ENCODE assay signal across 9 cellular contexts in the genomic region with DNA sequence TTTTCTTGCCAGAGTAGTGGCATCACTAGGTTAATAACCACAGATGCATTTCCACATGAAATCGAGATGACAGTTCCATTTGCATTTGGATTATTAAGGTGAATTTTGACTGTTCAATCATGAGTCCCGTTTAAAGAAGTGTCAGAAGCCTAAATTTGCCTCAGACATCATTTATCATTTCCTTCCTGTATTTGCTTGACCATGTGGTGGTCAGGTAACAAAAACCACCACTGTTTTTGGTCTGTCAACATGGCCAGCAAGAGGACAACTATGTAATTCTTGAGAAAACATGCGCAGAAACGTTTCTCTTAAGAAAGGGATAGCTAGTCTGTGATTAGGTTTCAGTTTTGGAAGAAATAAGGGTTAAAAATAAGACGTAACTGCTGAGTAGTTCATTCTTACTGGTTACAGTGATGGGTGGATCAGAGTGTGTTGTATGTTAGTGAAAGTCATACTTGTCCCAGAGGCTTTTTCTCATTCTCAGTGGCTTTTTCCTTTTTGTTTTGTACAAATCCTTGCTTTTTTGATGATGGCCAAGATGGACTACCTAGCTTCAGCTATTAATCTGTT.
DNase-seq lines count a peak whose midpoint lies in the region; ATAC-seq and TF ChIP-seq lines count a peak whose summit lies in the region.
"Had no signal": no experiment of that assay in that cellular context is flagged by ENCODE, and none has a peak within 500 bp of the region (broad histone marks: within the 10 kb centered on the region; RNA-seq: fewer than 3 reads in every experiment).

No MANE protein-coding gene starts in this region.

- DNase-seq in CD1c-positive myeloid dendritic cell (ENCODE audit: extremely low spot score), result peak; percentile 54
- DNase-seq in ascending aorta (ENCODE audit: low spot score in 2 of 2), result no peak
- no peak for DNase-seq in natural killer cell treated with Interleukin-12 subunit alpha and Interleukin-12 subunit beta and Interleukin-15 and Interleukin-18, amount 100 ng/mL, for 72 hours (ENCODE audit: low spot score)
- no peak for DNase-seq in glomerular visceral epithelial cell (ENCODE audit: extremely low spot score)
- DNase-seq in dedifferentiated amniotic fluid mesenchymal stem cell (ENCODE audit: extremely low spot score), result no peak
- no peak for DNase-seq in NCI-H146 treated with DMSO at 0.1 percent for 48 hours (lab: John Stamatoyannopoulos, UW; ENCODE audit: unreplicated experiment)
- DNase-seq: posterior cingulate gyrus had no signal

- H3K27ac ChIP-seq in ascending aorta, result no peak overlapping the region

- ATAC-seq in GM21529 (IDR thresholded peaks at IDR 0.05; ENCODE audit: unreplicated experiment) (peak; percentile 21), GM18517 (IDR thresholded peaks at IDR 0.05; ENCODE audit: unreplicated experiment) (no peak)
- ATAC-seq in natural killer cell treated with Interleukin-12 subunit alpha and Interleukin-12 subunit beta and Interleukin-15 and Interleukin-18, amount 100 ng/mL, for 72 hours, result no peak

- no peaks in the 10 kb centered on the region for H3K27me3 Mint-ChIP-seq in natural killer cell treated with Interleukin-12 subunit alpha and Interleukin-12 subunit beta and Interleukin-15 and Interleukin-18, amount 100 ng/mL, for 72 hours

- intact Hi-C loops in ascending aorta (cut with DNase I), result loop anchor here (5.0 kb wide), 1 partner anchor 32 kb away; no protein-coding TSS in a partner anchor

- H3K36me3 ChIP-seq in ascending aorta, result no peaks in the 10 kb centered on the region

- peaks cover 8% of the 10 kb centered on the region for H3K36me3 Mint-ChIP-seq in natural killer cell treated with Interleukin-12 subunit alpha and Interleukin-12 subunit beta and Interleukin-15 and Interleukin-18, amount 100 ng/mL, for 72 hours

- no peaks in the 10 kb centered on the region for H3K9me3 ChIP-seq in ascending aorta

- no peaks in the 10 kb centered on the region for H3K9me3 Mint-ChIP-seq in natural killer cell treated with Interleukin-12 subunit alpha and Interleukin-12 subunit beta and Interleukin-15 and Interleukin-18, amount 100 ng/mL, for 72 hours

- peak overlapping the region; percentile 35 to 55 for H3K4me3 ChIP-seq in ascending aorta

- H3K27me3 ChIP-seq in ascending aorta, result no peaks in the 10 kb centered on the region

- H3K27ac Mint-ChIP-seq in natural killer cell treated with Interleukin-12 subunit alpha and Interleukin-12 subunit beta and Interleukin-15 and Interleukin-18, amount 100 ng/mL, for 72 hours, result peak overlapping the region; percentile 94 to 95

- peaks cover 75 to 80% of the 10 kb centered on the region in 2 donors for H3K4me1 Mint-ChIP-seq in natural killer cell treated with Interleukin-12 subunit alpha and Interleukin-12 subunit beta and Interleukin-15 and Interleukin-18, amount 100 ng/mL, for 72 hours (ENCODE audit: low read depth in 2 of 2)

- peaks cover 3 to 41% of the 10 kb centered on the region in 2 donors for H3K4me1 ChIP-seq in ascending aorta

- H3K4me3 Mint-ChIP-seq in natural killer cell treated with Interleukin-12 subunit alpha and Interleukin-12 subunit beta and Interleukin-15 and Interleukin-18, amount 100 ng/mL, for 72 hours, result peak overlapping the region; percentile 62

- no peak for TF ChIP-seq CTCF in ascending aorta (IDR thresholded peaks at IDR 0.05)
